8 cellular contexts compared by ENCODE assay signal in genomic region chr9:96619491-96620154, GRCh38. TPM values are rescaled to one million over a fixed set of nuclear protein-coding genes. Genes with fewer than 3 reads are reported as not detected.
A peak's percentile ranks its signal among the peaks of the same experiment; 100 is the strongest.
DNase-seq lines count a peak whose midpoint lies in the region; ATAC-seq and TF ChIP-seq lines count a peak whose summit lies in the region.

TSS of gene CDC14B (minus strand) at chr9:96619843. CDS start at chr9:96619378, 465 bp downstream.

- TF ChIP-seq EP300 in tibial nerve (IDR thresholded peaks at IDR 0.05) = peak in 1 of 2 donors; percentile 14

- no peaks in the 10 kb centered on the region for H3K9me3 ChIP-seq in right atrium auricular region
- H3K9me3 ChIP-seq in tibial nerve = no peaks in the 10 kb centered on the region

- H3K4me3 ChIP-seq in right atrium auricular region = peak within 1 kb of the TSS; percentile 52 to 73
- H3K4me3 ChIP-seq in tibial nerve = peak within 1 kb of the TSS; percentile 44 to 71 (median 52)

- no peaks in the 10 kb centered on the region for H3K36me3 ChIP-seq in right atrium auricular region
- no peaks in the 10 kb centered on the region for H3K36me3 ChIP-seq in tibial nerve

- DNase-seq in 8988T (peak; percentile 81), NCI-H1105 (lab: John Stamatoyannopoulos, UW) (peak; percentile 91), T-helper 22 cell (ENCODE audit: low read depth) (peak; percentile 41), anterior cingulate cortex (lab: John Stamatoyannopoulos, UW) (peak; percentile 30 to 94 (median 81)), right atrium auricular region (ENCODE audit: low spot score) (peak; percentile 90), posterior cingulate gyrus (peak; percentile 80 to 98 (median 90)), tibial nerve (ENCODE audit: low spot score in 2 of 2) (peak; percentile 70 to 75)

- H3K27me3 ChIP-seq in right atrium auricular region = no peaks in the 10 kb centered on the region
- no peaks in the 10 kb centered on the region for H3K27me3 ChIP-seq in tibial nerve

- peak in 1 of 2 donors; percentile 28 for TF ChIP-seq POLR2A in tibial nerve (IDR thresholded peaks at IDR 0.05)

- TF ChIP-seq CTCF in right atrium auricular region (IDR thresholded peaks at IDR 0.05) (no peak), tibial nerve (IDR thresholded peaks at IDR 0.05) (peak in 3 of 5 experiments; percentile 12 to 46 (median 37))

- H3K4me1 ChIP-seq in right atrium auricular region (peaks cover 0 to 7% of the 10 kb centered on the region in 2 donors), tibial nerve (peaks cover 0 to 19% (median 2%) of the 10 kb centered on the region in 4 donors)

- intact Hi-C loops in posterior cingulate gyrus (cut with DNase I) = loop anchor here (1.0 to 10.0 kb wide), 4 partner anchors 35 to 169 kb away; partner anchors contain the start of genes HABP4 and PRXL2C

- H3K27ac ChIP-seq in right atrium auricular region = peak within 1 kb of the TSS; percentile 83 to 89
- H3K27ac ChIP-seq in tibial nerve = peak within 1 kb of the TSS; percentile 10 to 90 (median 80)

- ATAC-seq in GM19372 (IDR thresholded peaks at IDR 0.05; ENCODE audit: low read depth, unreplicated experiment) = peak; percentile 74

- 1 to 3% methylated on average over 25 to 44 of the region's 66 CpGs for WGBS in tibial nerve, 2 donors

RNA-seq across cellular contexts. Expression of gene CDC14B, which starts in this region (rescaled TPM):
- 10 to 100 TPM; 18.4 to 19.2 TPM for total RNA-seq in right atrium auricular region
- total RNA-seq in tibial nerve = 10 to 100 TPM; 25.9 to 34.1 (median 27.6) TPM

Comparison
In these comparisons a context has a peak if more than half of its experiments do, and no peak if none do; other contexts are left out.
1. Peak in every context shown above with its lines: DNase-seq, ATAC-seq, H3K4me3 ChIP-seq and H3K27ac ChIP-seq.
2. DNase-seq: peak in every context shown above with its lines; median percentile 91 in NCI-H1105; 90 in right atrium auricular region; 90 in posterior cingulate gyrus; 81 in 8988T; 81 in anterior cingulate cortex; 72 in tibial nerve; 41 in T-helper 22 cell.
3. CTCF ChIP-seq: peak in tibial nerve (3 of 5); none in right atrium auricular region (0 of 2).